16 cellular contexts compared by ENCODE assay signal in genomic region chr7:129684777-129685176, GRCh38.
DNase-seq lines count a peak whose midpoint lies in the region; ATAC-seq and TF ChIP-seq lines count a peak whose summit lies in the region.
"Had no signal": no experiment of that assay in that cellular context is flagged by ENCODE, and none has a peak within 500 bp of the region (broad histone marks: within the 10 kb centered on the region; RNA-seq: fewer than 3 reads in every experiment).

No MANE protein-coding gene starts in this region.

- H3K4me1 ChIP-seq in BE2C = no peaks in the 10 kb centered on the region
- no peaks in the 10 kb centered on the region for H3K4me1 ChIP-seq in GM23338 (ENCODE audit: insufficient read depth)
- no peaks in the 10 kb centered on the region for H3K4me1 ChIP-seq in tibial nerve

- 97 to 100% methylated on average over 1 of the region's 1 CpG for WGBS in tibial nerve, 2 donors

- TF ChIP-seq EP300 in tibial nerve (IDR thresholded peaks at IDR 0.05) = no peak

- no peak overlapping the region for H3K27ac Mint-ChIP-seq in GM23338
- H3K27ac Mint-ChIP-seq: activated naive CD8-positive, alpha-beta T cell treated with anti-CD3 and anti-CD28 coated beads, Interleukin-2, amount 10 ng/mL, durations not matched to agents 7 days and 5 days; type B pancreatic cell had no signal

- no peak for TF ChIP-seq CTCF in BE2C (IDR thresholded peaks at IDR 0.05; ENCODE audit: low read depth, low read length)
- TF ChIP-seq CTCF in GM23338 (conservative IDR thresholded peaks at IDR 0.05; ENCODE audit: low read depth in 2 of 2) = no peak
- no peak for TF ChIP-seq CTCF in epithelial cell of proximal tubule (conservative IDR thresholded peaks at IDR 0.05; ENCODE audit: low read depth, low read length)
- no peak for TF ChIP-seq CTCF in tibial nerve (IDR thresholded peaks at IDR 0.05)

- H3K79me2 ChIP-seq in GM23338 (replicated peaks; ENCODE audit: insufficient read depth) = peaks cover 5% of the 10 kb centered on the region; the same call in 1 of the 2 replicates

- H3F3A ChIP-seq in GM23338 (replicated peaks; ENCODE audit: low read depth) = peaks cover 6% of the 10 kb centered on the region

- H3K4me1 Mint-ChIP-seq in GM23338 = peaks cover 6% of the 10 kb centered on the region; the same call in 2 of the 3 replicates
- H3K4me1 Mint-ChIP-seq: stimulated activated memory B cell treated with anti-CD40 and anti-IgM and Interleukin-4, amounts not matched to agents 10 μg/mL and 1 μg/mL and 100 μg/mL, for 72 hours had no signal

- no peak overlapping the region for H3K4me3 Mint-ChIP-seq in GM23338
- H3K4me3 Mint-ChIP-seq: activated naive CD8-positive, alpha-beta T cell treated with anti-CD3 and anti-CD28 coated beads, Interleukin-2, amount 10 ng/mL, durations not matched to agents 7 days and 5 days; activated T-cell treated with anti-CD3 and anti-CD28 coated beads, Interleukin-2, amount 50 U/mL, for 4 hours; IgD-negative memory B cell; stimulated activated memory B cell treated with anti-CD40 and anti-IgM and Interleukin-4, amounts not matched to agents 10 μg/mL and 1 μg/mL and 100 μg/mL, for 72 hours; type B pancreatic cell had no signal

- TF ChIP-seq POLR2A in tibial nerve (IDR thresholded peaks at IDR 0.05) = no peak

- no peak overlapping the region for H3K27ac ChIP-seq in GM23338 (ENCODE audit: low read depth)
- no peak overlapping the region for H3K27ac ChIP-seq in tibial nerve

- no peak overlapping the region for H3K4me2 ChIP-seq in GM23338

- DNase-seq in BE2C (peak; percentile 27), GM23338 (ENCODE audit: low spot score) (peak; percentile 14), NCI-H748 treated with DMSO at 0.1 percent for 48 hours (lab: John Stamatoyannopoulos, UW) (peak; percentile 12), epithelial cell of proximal tubule (ENCODE audit: low read depth) (peak; percentile 31), tibial nerve (ENCODE audit: low spot score in 2 of 2) (no peak), NCI-H187 treated with DMSO at 0.1 percent for 48 hours (lab: John Stamatoyannopoulos, UW) (no peak), activated gamma-delta T cell (lab: John Stamatoyannopoulos, UW) (no peak)
- no peak for DNase-seq in activated CD4-positive, alpha-beta T cell treated with anti-CD3 and anti-CD28 coated beads for 48 hours
- DNase-seq: activated CD4-positive, alpha-beta T cell treated with anti-CD3 and anti-CD28 coated beads, Interleukin-2, amount 50 U/mL, for 4 hours; activated naive CD8-positive, alpha-beta T cell treated with anti-CD3 and anti-CD28 coated beads, Interleukin-2, amount 10 ng/mL, durations not matched to agents 7 days and 5 days; activated T-cell treated with anti-CD3 and anti-CD28 coated beads, Interleukin-2, amount 50 U/mL, for 4 hours; central memory CD4-positive, alpha-beta T cell; NCI-H1105 had no signal

- no peaks in the 10 kb centered on the region for H3K9me3 Mint-ChIP-seq in GM23338
- H3K9me3 Mint-ChIP-seq: activated naive CD8-positive, alpha-beta T cell treated with anti-CD3 and anti-CD28 coated beads, Interleukin-2, amount 10 ng/mL, durations not matched to agents 7 days and 5 days; activated T-cell treated with anti-CD3 and anti-CD28 coated beads, Interleukin-2, amount 50 U/mL, for 4 hours; IgD-negative memory B cell; stimulated activated memory B cell treated with anti-CD40 and anti-IgM and Interleukin-4, amounts not matched to agents 10 μg/mL and 1 μg/mL and 100 μg/mL, for 72 hours; type B pancreatic cell had no signal

- no peaks in the 10 kb centered on the region for H3K27me3 Mint-ChIP-seq in GM23338 (ENCODE audit: insufficient read depth, low read depth, poor library complexity)
- H3K27me3 Mint-ChIP-seq: activated naive CD8-positive, alpha-beta T cell treated with anti-CD3 and anti-CD28 coated beads, Interleukin-2, amount 10 ng/mL, durations not matched to agents 7 days and 5 days; IgD-negative memory B cell; stimulated activated memory B cell treated with anti-CD40 and anti-IgM and Interleukin-4, amounts not matched to agents 10 μg/mL and 1 μg/mL and 100 μg/mL, for 72 hours; type B pancreatic cell had no signal

- H3K27me3 ChIP-seq in BE2C = no peaks in the 10 kb centered on the region
- H3K27me3 ChIP-seq in GM23338 (ENCODE audit: insufficient read depth) = no peaks in the 10 kb centered on the region
- H3K27me3 ChIP-seq in tibial nerve = no peaks in the 10 kb centered on the region

- H4K20me1 ChIP-seq in GM23338 (replicated peaks; ENCODE audit: insufficient read depth) = peaks cover 18% of the 10 kb centered on the region; the same call in 1 of the 2 replicates

- H3K4me3 ChIP-seq in BE2C (ENCODE audit: low read depth, low read length) (no peak overlapping the region), GM23338 (no peak overlapping the region), epithelial cell of proximal tubule (ENCODE audit: low read depth, low read length) (no peak overlapping the region), tibial nerve (no peak overlapping the region)

- no peaks in the 10 kb centered on the region for H3K9me2 ChIP-seq in GM23338 (ENCODE audit: insufficient read depth)

- H3K36me3 Mint-ChIP-seq in GM23338 (ENCODE audit: low read depth) = peaks cover 6% of the 10 kb centered on the region

- ATAC-seq in GM23338 = peak; percentile 93
- ATAC-seq: activated T-cell treated with anti-CD3 and anti-CD28 coated beads, Interleukin-2, amount 50 U/mL, for 4 hours; stimulated activated memory B cell treated with anti-CD40 and anti-IgM and Interleukin-4, amounts not matched to agents 10 μg/mL and 1 μg/mL and 100 μg/mL, for 72 hours had no signal

- H3K36me3 ChIP-seq in BE2C = 0 out of 2 replicates have a peak, but pooled peaks cover 2% of the 10 kb centered on the region
- H3K36me3 ChIP-seq in GM23338 (ENCODE audit: insufficient read depth) = peaks cover 3% of the 10 kb centered on the region; the same call in 1 of the 2 replicates
- H3K36me3 ChIP-seq in tibial nerve = peaks cover 0 to 32% (median 0%) of the 10 kb centered on the region in 3 donors

- no peaks in the 10 kb centered on the region for H3K9me3 ChIP-seq in BE2C
- H3K9me3 ChIP-seq in tibial nerve = no peaks in the 10 kb centered on the region

- no peak overlapping the region for H2AFZ ChIP-seq in GM23338

TF ChIP-seq in GM23338, 12 proteins besides CTCF, POLR2A, EP300 and RAD21 (continues in another document):
- TF ChIP-seq ZNF114 (CRISPR knock-in tag; IDR thresholded peaks at IDR 0.05) (no peak), POLR2AphosphoS5 (IDR thresholded peaks at IDR 0.05; ENCODE audit: low read depth) (no peak), EZH2phosphoT487 (IDR thresholded peaks at IDR 0.05; ENCODE audit: unreplicated experiment) (no peak), ZNF462 (CRISPR knock-in tag; IDR thresholded peaks at IDR 0.05) (no peak), EZH2 (IDR thresholded peaks at IDR 0.05; ENCODE audit: low read depth, unreplicated experiment) (no peak)

Comparison
In these comparisons a context has a peak if more than half of its experiments do, and no peak if none do; other contexts are left out.
1. DNase-seq: peak in BE2C (single experiment), GM23338 (single experiment), NCI-H748 treated with DMSO at 0.1 percent for 48 hours (single experiment) and epithelial cell of proximal tubule (single experiment); none in tibial nerve (0 of 2), NCI-H187 treated with DMSO at 0.1 percent for 48 hours (single experiment), activated CD4-positive, alpha-beta T cell treated with anti-CD3 and anti-CD28 coated beads for 48 hours (single experiment) and activated gamma-delta T cell (single experiment).